Comparison of ENCODE assay signal across 8 cellular contexts in the genomic region with DNA sequence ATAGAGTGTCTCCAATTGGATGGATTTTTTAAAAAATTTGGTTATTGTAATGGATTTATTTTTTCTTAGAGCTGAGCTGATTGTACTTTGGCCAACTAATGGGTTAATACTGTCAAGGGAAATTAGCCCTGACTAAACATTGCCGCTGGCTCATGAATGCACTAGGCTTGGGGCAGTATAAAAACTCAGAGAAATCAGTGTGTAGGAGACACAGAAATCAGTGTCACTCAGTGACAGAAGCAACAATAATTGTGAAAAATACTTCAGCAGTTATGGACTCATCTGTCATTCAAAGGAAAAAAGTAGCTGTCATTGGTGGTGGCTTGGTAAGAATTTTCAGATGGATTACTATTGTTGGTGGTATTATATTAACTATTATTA. TPM values are rescaled to one million over a fixed set of nuclear protein-coding genes. Genes with fewer than 3 reads are reported as not detected.
DNase-seq lines count a peak whose midpoint lies in the region; ATAC-seq, FAIRE-seq and TF ChIP-seq lines count a peak whose summit lies in the region.

A gene (plus strand): TSS at position 206 of the 381 bp plus-strand sequence. CDS start 67 bp downstream, at position 273.

- H3K36me3 ChIP-seq in ES-I3 (ENCODE audit: insufficient read depth, low read length) (no peaks in the 10 kb centered on the region), HUES64 (ENCODE audit: insufficient read depth, low read length) (no peaks in the 10 kb centered on the region), GM12878 (ENCODE audit: control insufficient read depth in 2 of 2, insufficient read depth in 2 of 2, low read length in 1 of 2) (no peaks in the 10 kb centered on the region)

- BruUV-seq in GM12878 (replicated peaks; lab: Mats Ljungman, UMichigan): no TSS peak

- SMC1A ChIA-PET in GM12878 (lab: Charles Lee; ENCODE audit: uncharacterized antibody, unreplicated experiment): interaction anchor here (1.0 to 1.7 kb wide), 8 partner anchors 12 to 1782 kb away, joined by 3 to 7 read pairs (median 4); a partner anchor contains a TSS

- POLR2A ChIA-PET in GM12878 (lab: Charles Lee): no interaction called here

- H3K4me3 ChIP-seq in HUES64 (ENCODE audit: low read length): peak within 1 kb of the TSS; percentile 39; the same call in 1 of the 2 replicates
- peak within 1 kb of the TSS; percentile 67 for H3K4me3 ChIP-seq in GM12878
- peak within 1 kb of the TSS; percentile 53 for H3K4me3 ChIP-seq in mononuclear cell (ENCODE audit: low read length)

- H3K79me2 ChIP-seq in GM12878 (ENCODE audit: control insufficient read depth, insufficient read depth, low read length): no peaks in the 10 kb centered on the region

- no peak for DNase-seq in GM12878 (ENCODE audit: low read depth, low spot score)
- DNase-seq in inferior parietal cortex (ENCODE audit: extremely low spot score): no peak
- DNase-seq in D721Med (ENCODE audit: insufficient read length, low spot score): no peak
- no peak for DNase-seq in T1000 (lab: John Stamatoyannopoulos, UW)

- in situ Hi-C loops in GM12878 (cut with MboI): loop anchor here (5.0 to 10.0 kb wide), 3 partner anchors 95 to 463 kb away; a partner anchor contains a TSS

- intact Hi-C loops in GM12878 (cut with micrococcal nuclease; ENCODE audit: unreplicated experiment): loop anchor here (2.0 to 5.0 kb wide), 5 partner anchors 21 to 465 kb away; a partner anchor contains a TSS

- H3K27ac ChIP-seq in HUES64 (ENCODE audit: low read depth, low read length): no peak within 1 kb of the TSS
- peak within 1 kb of the TSS; percentile 89 for H3K27ac ChIP-seq in GM12878 (ENCODE audit: control insufficient read depth, insufficient read depth)

- FAIRE-seq in GM12878 (lab: Jason Lieb, UNC) (no peak), D721Med (lab: Jason Lieb, UNC) (no peak)

- CTCF ChIA-PET in GM12878 (lab: Yijun Ruan, JAX): interaction anchor here (1.0 to 1.4 kb wide), 5 partner anchors 32 to 482 kb away, joined by 3 to 6 read pairs (median 3); no protein-coding TSS in a partner anchor

- ATAC-seq in GM21447 (IDR thresholded peaks at IDR 0.05; ENCODE audit: unreplicated experiment): peak; percentile 23
- peak; percentile 67 for ATAC-seq in GM12878

- H3K9ac ChIP-seq in ES-I3 (ENCODE audit: low read depth, low read length) (peak within 1 kb of the TSS; percentile 35; the same call in 1 of the 2 replicates), HUES64 (ENCODE audit: low read depth, low read length) (no peak within 1 kb of the TSS), GM12878 (ENCODE audit: control insufficient read depth, insufficient read depth, low read length) (peak within 1 kb of the TSS; percentile 72)

- TF ChIP-seq POLR2A in GM12878 (IDR thresholded peaks at IDR 0.05; ENCODE audit: low read depth, low read length): no peak

- peak within 1 kb of the TSS; percentile 83 for H3K4me2 ChIP-seq in GM12878 (ENCODE audit: control insufficient read depth, insufficient read depth)

- H3K27me3 ChIP-seq in HUES64 (ENCODE audit: insufficient read depth, low read length): no peaks in the 10 kb centered on the region
- no peaks in the 10 kb centered on the region for H3K27me3 ChIP-seq in GM12878 (replicated peaks in 1 of 2; ENCODE audit: control insufficient read depth in 2 of 2, insufficient read depth in 2 of 2, low read length in 1 of 2)
- no peaks in the 10 kb centered on the region for H3K27me3 ChIP-seq in mononuclear cell (ENCODE audit: insufficient read depth, low read length)

- H4K20me1 ChIP-seq in GM12878 (ENCODE audit: control insufficient read depth, insufficient read depth): no peaks in the 10 kb centered on the region

- peak within 1 kb of the TSS; percentile 91 for H2AFZ ChIP-seq in GM12878 (ENCODE audit: control insufficient read depth, low read depth, low read length)

- no peaks in the 10 kb centered on the region for H3K9me3 ChIP-seq in ES-I3 (ENCODE audit: control insufficient read depth, insufficient read depth, low read length)
- H3K9me3 ChIP-seq in HUES64 (ENCODE audit: insufficient read depth, low read depth, low read length): no peaks in the 10 kb centered on the region
- no peaks in the 10 kb centered on the region for H3K9me3 ChIP-seq in GM12878 (replicated peaks; ENCODE audit: control insufficient read depth, insufficient read depth, low read length)
- no peaks in the 10 kb centered on the region for H3K9me3 ChIP-seq in mononuclear cell (ENCODE audit: low read depth, low read length)

- no peaks in the 10 kb centered on the region for H3K4me1 ChIP-seq in ES-I3 (ENCODE audit: insufficient read depth, low read length)
- peaks cover 4% of the 10 kb centered on the region; the same call in 1 of the 2 replicates for H3K4me1 ChIP-seq in HUES64 (ENCODE audit: insufficient read depth, low read length)
- peaks cover 14% of the 10 kb centered on the region; the same call in 1 of the 2 replicates for H3K4me1 ChIP-seq in GM12878 (ENCODE audit: control insufficient read depth, insufficient read depth, low read length)
- H3K4me1 ChIP-seq in mononuclear cell (ENCODE audit: insufficient read depth, low read length): peaks cover 20% of the 10 kb centered on the region

- TF ChIP-seq CTCF in GM12878 (IDR thresholded peaks at IDR 0.05 in 2 of 3, conservative IDR thresholded peaks at IDR 0.05 in 1 of 3; ENCODE audit: control insufficient read depth in 2 of 3, extremely low read depth in 1 of 3, insufficient read depth in 1 of 3, low read depth in 3 of 3, low read length in 3 of 3) (no peak), D721Med (IDR thresholded peaks at IDR 0.05; ENCODE audit: insufficient read depth, missing control alignments) (no peak)

- TF ChIP-seq RAD21 in GM12878 (IDR thresholded peaks at IDR 0.05; ENCODE audit: insufficient read depth, low read depth, low read length): no peak

- 56% methylated on average over 1 of the region's 1 CpG for WGBS in HUES64
- WGBS in GM12878 (ENCODE audit: insufficient coverage, insufficient replicate concordance, low lambda C conversion rate, missing lambda C conversion rate): 0% methylated on average over 1 of the region's 1 CpG

- RAD21 ChIA-PET in GM12878 (lab: Charles Lee; ENCODE audit: unreplicated experiment): interaction anchor here (0.8 to 1.4 kb wide), 3 partner anchors 12 to 94 kb away, joined by 3 to 5 read pairs (median 3); a partner anchor contains a TSS

- TF ChIP-seq EP300 in GM12878 (IDR thresholded peaks at IDR 0.05; ENCODE audit: borderline replicate concordance in 1 of 2, control insufficient read depth in 1 of 2, low read depth in 2 of 2, low read length in 2 of 2): no peak

TF ChIP-seq in GM12878, 131 proteins besides CTCF, POLR2A, EP300 and RAD21:
- TF ChIP-seq, protein P1, sequence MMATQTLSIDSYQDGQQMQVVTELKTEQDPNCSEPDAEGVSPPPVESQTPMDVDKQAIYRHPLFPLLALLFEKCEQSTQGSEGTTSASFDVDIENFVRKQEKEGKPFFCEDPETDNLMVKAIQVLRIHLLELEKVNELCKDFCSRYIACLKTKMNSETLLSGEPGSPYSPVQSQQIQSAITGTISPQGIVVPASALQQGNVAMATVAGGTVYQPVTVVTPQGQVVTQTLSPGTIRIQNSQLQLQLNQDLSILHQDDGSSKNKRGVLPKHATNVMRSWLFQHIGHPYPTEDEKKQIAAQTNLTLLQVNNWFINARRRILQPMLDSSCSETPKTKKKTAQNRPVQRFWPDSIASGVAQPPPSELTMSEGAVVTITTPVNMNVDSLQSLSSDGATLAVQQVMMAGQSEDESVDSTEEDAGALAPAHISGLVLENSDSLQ (IDR thresholded peaks at IDR 0.05): peak; percentile 66
- TF ChIP-seq, protein P2, sequence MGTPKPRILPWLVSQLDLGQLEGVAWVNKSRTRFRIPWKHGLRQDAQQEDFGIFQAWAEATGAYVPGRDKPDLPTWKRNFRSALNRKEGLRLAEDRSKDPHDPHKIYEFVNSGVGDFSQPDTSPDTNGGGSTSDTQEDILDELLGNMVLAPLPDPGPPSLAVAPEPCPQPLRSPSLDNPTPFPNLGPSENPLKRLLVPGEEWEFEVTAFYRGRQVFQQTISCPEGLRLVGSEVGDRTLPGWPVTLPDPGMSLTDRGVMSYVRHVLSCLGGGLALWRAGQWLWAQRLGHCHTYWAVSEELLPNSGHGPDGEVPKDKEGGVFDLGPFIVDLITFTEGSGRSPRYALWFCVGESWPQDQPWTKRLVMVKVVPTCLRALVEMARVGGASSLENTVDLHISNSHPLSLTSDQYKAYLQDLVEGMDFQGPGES (IDR thresholded peaks at IDR 0.05): no peak
- TF ChIP-seq SMC3 (IDR thresholded peaks at IDR 0.05; ENCODE audit: borderline replicate concordance, low read length): 0 out of 2 replicates have a peak, but pooled peaks have one; percentile 4

RNA-seq across cellular contexts. Expression of the gene that starts here (rescaled TPM):
- not detected for polyA plus RNA-seq in HUES64 (2013, experiment 1 of 2)
- not detected for polyA plus RNA-seq in HUES64 (2013, experiment 2 of 2)
- 0.93 and 5.8 TPM in 2 replicates for total RNA-seq in GM12878 (2013; cell fraction: nucleolus; rRNA removed)
- 1.6 and 2.8 TPM in 2 replicates for total RNA-seq in GM12878 (2014; rRNA removed)
- total RNA-seq in GM12878 (2014; rRNA removed; fragmentation: Illumina TruSeq; extraction: Trizol): 1.1 and 1.5 TPM in 2 replicates
- total RNA-seq in GM12878 (2021): 1.2 and 2.4 TPM in 2 replicates
- polyA plus RNA-seq in GM12878 (2011; ENCODE audit: low read depth): 6.9 TPM
- 0.50 and 0.68 TPM in 2 replicates for polyA plus RNA-seq in GM12878 (2011; rRNA removed)
- 0.13 and 0.35 TPM in 2 replicates for polyA plus RNA-seq in GM12878 (2011; cell fraction: cytosol; rRNA removed)
- polyA plus RNA-seq in GM12878 (2011; cell fraction: nucleus; rRNA removed): 0.75 and 0.76 TPM in 2 replicates
- polyA plus RNA-seq in GM12878 (2012): 7.0 and 7.2 TPM in 2 replicates
- polyA plus RNA-seq in GM12878 (2014; fragmentation: Illumina TruSeq; extraction: Trizol): 1.9 and 3.0 TPM in 2 replicates
- polyA plus RNA-seq in GM12878 (2014; fragmentation: Nextera tagmentation; extraction: Ambion mirVana): 1 to 10 TPM; 4.4 to 5.9 TPM
- 1.3 and 2.7 TPM in 2 replicates for polyA plus RNA-seq in GM12878 (2014; rRNA removed)
- 1 to 10 TPM; 1.4 to 2.2 TPM for polyA plus RNA-seq in GM12878 (2016; fragmentation: Nextera tagmentation; extraction: Ambion mirVana)
- polyA minus RNA-seq in GM12878 (2011; rRNA and poly(A)+ RNA removed): 0.51 and 0.82 TPM in 2 replicates
- polyA minus RNA-seq in GM12878 (2011; cell fraction: cytosol; rRNA and poly(A)+ RNA removed): not detected in 2 replicates
- polyA minus RNA-seq in GM12878 (2011; cell fraction: nucleus; rRNA and poly(A)+ RNA removed): 0.29 and 0.36 TPM in 2 replicates
- 3.9 TPM for total RNA-seq in mononuclear cell
